8 cellular contexts compared by ENCODE assay signal in genomic region chr6:130018292-130018829, GRCh38. TPM values are rescaled to one million over a fixed set of nuclear protein-coding genes. Genes with fewer than 3 reads are reported as not detected.
A peak's percentile ranks its signal among the peaks of the same experiment; 100 is the strongest.
DNase-seq lines count a peak whose midpoint lies in the region; ATAC-seq and TF ChIP-seq lines count a peak whose summit lies in the region.

TSS of gene L3MBTL3 (plus strand) at chr6:130018581. CDS start at chr6:130042700, 24,119 bp downstream.

- peaks cover 11% of the 10 kb centered on the region for H3K4me1 ChIP-seq in DOHH2 (ENCODE audit: control insufficient read depth, low read length)
- peaks cover 0 to 16% (median 0%) of the 10 kb centered on the region in 3 donors for H3K4me1 ChIP-seq in gastroesophageal sphincter
- peaks cover 2 to 8% of the 10 kb centered on the region in 2 donors for H3K4me1 ChIP-seq in neuronal stem cell (ENCODE audit: control insufficient read depth in 2 of 2, insufficient read depth in 1 of 2, low read depth in 1 of 2, low read length in 2 of 2)
- H3K4me1 ChIP-seq in stomach smooth muscle (ENCODE audit: control insufficient read depth, insufficient read depth, low read length): peaks cover 7% of the 10 kb centered on the region

- peak; percentile 48 for DNase-seq in GOT3 (lab: John Stamatoyannopoulos, UW)
- DNase-seq in LNCaP clone FGC (ENCODE audit: low read depth): peak; percentile 33
- peak; percentile 84 for DNase-seq in SK-N-DZ (ENCODE audit: low spot score)
- peak; percentile 91 for DNase-seq in activated naive CD4-positive, alpha-beta T cell treated with Interleukin-2 at 50 U/mL for 16 hours
- peak; percentile 82 for DNase-seq in neuronal stem cell (ENCODE audit: low spot score)

- H3F3A ChIP-seq in DOHH2 (ENCODE audit: control insufficient read depth, insufficient read depth): no peaks in the 10 kb centered on the region

- H2BK15ac ChIP-seq in neuronal stem cell (ENCODE audit: low read length): peak within 1 kb of the TSS; percentile 62

- H3K9me3 ChIP-seq in DOHH2 (ENCODE audit: control insufficient read depth, insufficient read depth, low read length): no peaks in the 10 kb centered on the region
- H3K9me3 ChIP-seq in gastroesophageal sphincter: no peaks in the 10 kb centered on the region
- no peaks in the 10 kb centered on the region for H3K9me3 ChIP-seq in neuronal stem cell (replicated peaks in 1 of 2; ENCODE audit: control insufficient read depth in 2 of 2, insufficient read depth in 1 of 2, low read depth in 1 of 2, low read length in 2 of 2)
- no peaks in the 10 kb centered on the region for H3K9me3 ChIP-seq in stomach smooth muscle (ENCODE audit: control insufficient read depth in 2 of 2, low read length in 2 of 2)

- no peak within 1 kb of the TSS for H2BK5ac ChIP-seq in neuronal stem cell (ENCODE audit: low read length)

- H3K36me3 ChIP-seq in DOHH2 (ENCODE audit: control insufficient read depth, low read length) (peaks cover 4% of the 10 kb centered on the region; the same call in 1 of the 2 replicates), gastroesophageal sphincter (no peaks in the 10 kb centered on the region), neuronal stem cell (replicated peaks in 1 of 2; ENCODE audit: control insufficient read depth in 2 of 2, insufficient read depth in 2 of 2, low read length in 2 of 2) (no peaks in the 10 kb centered on the region), stomach smooth muscle (ENCODE audit: control insufficient read depth in 2 of 2, insufficient read depth in 2 of 2, low read length in 2 of 2) (no peaks in the 10 kb centered on the region)

- no peak within 1 kb of the TSS for H4K8ac ChIP-seq in neuronal stem cell (ENCODE audit: low read depth, low read length)

- no peak for TF ChIP-seq CTCF in DOHH2 (IDR thresholded peaks at IDR 0.05; ENCODE audit: low read depth, low read length, poor library complexity, severe bottlenecking)
- TF ChIP-seq CTCF in LNCaP clone FGC (IDR thresholded peaks at IDR 0.05; ENCODE audit: control insufficient read depth, extremely low read depth, insufficient read depth): no peak
- TF ChIP-seq CTCF in gastroesophageal sphincter (IDR thresholded peaks at IDR 0.05): peak in 1 of 4 experiments; percentile 26

- ATAC-seq in gastroesophageal sphincter: peak; percentile 86

- TF ChIP-seq EP300 in gastroesophageal sphincter (IDR thresholded peaks at IDR 0.05): no peak

- no peak within 1 kb of the TSS for H2AK5ac ChIP-seq in neuronal stem cell (ENCODE audit: low read depth, low read length)

- peak within 1 kb of the TSS; percentile 87 for H2BK120ac ChIP-seq in neuronal stem cell (ENCODE audit: low read depth, low read length)

- peaks cover 16% of the 10 kb centered on the region for H3K79me2 ChIP-seq in DOHH2 (ENCODE audit: control insufficient read depth, low read length)

- no peak within 1 kb of the TSS for H3K23ac ChIP-seq in neuronal stem cell (ENCODE audit: low read depth, low read length, poor library complexity)

- peak within 1 kb of the TSS; percentile 96 for H3K14ac ChIP-seq in neuronal stem cell (ENCODE audit: low read length)

- 1 to 4% methylated on average over 9 to 26 of the region's 29 CpGs for WGBS in gastroesophageal sphincter (ENCODE audit: low coverage in 1 of 2), 2 donors
- no CpG with 5 or more reads among the region's 29 CpGs for WGBS in neuronal stem cell (ENCODE audit: extremely low coverage in 2 of 2, insufficient read length in 2 of 2, insufficient replicate concordance in 1 of 2), 2 donors

- H3K9ac ChIP-seq in neuronal stem cell (ENCODE audit: low read depth, low read length, poor library complexity) (peak within 1 kb of the TSS; percentile 94), stomach smooth muscle (ENCODE audit: low read length in 2 of 2) (peak within 1 kb of the TSS; percentile 80 to 82)

- H2BK12ac ChIP-seq in neuronal stem cell (ENCODE audit: low read length): peak within 1 kb of the TSS; percentile 36

- H4K20me1 ChIP-seq in DOHH2 (ENCODE audit: control insufficient read depth, insufficient read depth, low read depth, low read length): no peaks in the 10 kb centered on the region

- no peak for TF ChIP-seq POLR2A in gastroesophageal sphincter (IDR thresholded peaks at IDR 0.05)

- H3K4ac ChIP-seq in neuronal stem cell (ENCODE audit: low read length): no peak within 1 kb of the TSS

- H3K18ac ChIP-seq in neuronal stem cell (ENCODE audit: low read length): peak within 1 kb of the TSS; percentile 95

- H3K27ac ChIP-seq in DOHH2 (ENCODE audit: low read depth, low read length) (peak within 1 kb of the TSS; percentile 42), gastroesophageal sphincter (peak within 1 kb of the TSS; percentile 31 to 83 (median 78)), neuronal stem cell (replicated peaks; ENCODE audit: low read length) (peak within 1 kb of the TSS; percentile 60), stomach smooth muscle (ENCODE audit: low read length) (peak within 1 kb of the TSS; percentile 55)

- H3K4me3 ChIP-seq in DOHH2 (ENCODE audit: low read length) (peak within 1 kb of the TSS; percentile 92), LNCaP clone FGC (ENCODE audit: low read depth, low read length) (peak within 1 kb of the TSS; percentile 78), gastroesophageal sphincter (peak within 1 kb of the TSS; percentile 79 to 98), neuronal stem cell (ENCODE audit: low read length in 2 of 2) (peak within 1 kb of the TSS; percentile 92 to 93), stomach smooth muscle (ENCODE audit: low read length in 2 of 2) (peak within 1 kb of the TSS; percentile 87 to 98)

- H3K4me2 ChIP-seq in DOHH2 (ENCODE audit: low read length) (peak within 1 kb of the TSS; percentile 87), neuronal stem cell (ENCODE audit: insufficient read depth, low read length, poor library complexity, severe bottlenecking) (peak within 1 kb of the TSS; percentile 71)

- no peaks in the 10 kb centered on the region for H3K9me2 ChIP-seq in DOHH2 (replicated peaks; ENCODE audit: control insufficient read depth, low read length)

- peaks cover 5% of the 10 kb centered on the region for H3K79me1 ChIP-seq in neuronal stem cell (ENCODE audit: low read depth, low read length)

- H3K27me3 ChIP-seq in DOHH2 (ENCODE audit: control insufficient read depth, low read length): peaks cover 2% of the 10 kb centered on the region; the same call in 1 of the 2 replicates
- no peaks in the 10 kb centered on the region for H3K27me3 ChIP-seq in gastroesophageal sphincter
- peaks cover 0 to 6% (median 0%) of the 10 kb centered on the region in 3 experiments for H3K27me3 ChIP-seq in neuronal stem cell (ENCODE audit: control insufficient read depth in 3 of 3, insufficient read depth in 3 of 3, low read depth in 1 of 3, low read length in 3 of 3)
- no peaks in the 10 kb centered on the region for H3K27me3 ChIP-seq in stomach smooth muscle (ENCODE audit: control insufficient read depth in 1 of 2, insufficient read depth in 2 of 2, low read length in 2 of 2)

- peak within 1 kb of the TSS; percentile 99 for H2AFZ ChIP-seq in neuronal stem cell (ENCODE audit: low read length)

- H4K91ac ChIP-seq in neuronal stem cell (ENCODE audit: low read depth, low read length, poor library complexity): no peak within 1 kb of the TSS

RNA-seq across cellular contexts. Expression of gene L3MBTL3, which starts in this region (rescaled TPM):
- 7.1 and 8.5 TPM in 2 replicates for polyA plus RNA-seq in SK-N-DZ (2014; cell fraction: cytosol; rRNA removed)
- polyA plus RNA-seq in SK-N-DZ (2014; cell fraction: nucleus; rRNA removed): 17.5 and 17.8 TPM in 2 replicates
- total RNA-seq in gastroesophageal sphincter: 1 to 10 TPM; 3.6 to 6.3 (median 4.8) TPM
- polyA plus RNA-seq in neuronal stem cell (2013, experiment 1 of 2): 9.4 TPM
- 9.0 TPM for polyA plus RNA-seq in neuronal stem cell (2013, experiment 2 of 2)

Comparison
In these comparisons a context has a peak if more than half of its experiments do, and no peak if none do; other contexts are left out.
1. Peak in every context shown above with its lines: DNase-seq, ATAC-seq, H3K4me3 ChIP-seq and H3K27ac ChIP-seq.
2. DNase-seq: peak in every context shown above with its lines; median percentile 91 in activated naive CD4-positive, alpha-beta T cell treated with Interleukin-2 at 50 U/mL for 16 hours; 84 in SK-N-DZ; 82 in neuronal stem cell; 48 in GOT3; 33 in LNCaP clone FGC.